24 cellular contexts compared by ENCODE assay signal in the genomic region with DNA sequence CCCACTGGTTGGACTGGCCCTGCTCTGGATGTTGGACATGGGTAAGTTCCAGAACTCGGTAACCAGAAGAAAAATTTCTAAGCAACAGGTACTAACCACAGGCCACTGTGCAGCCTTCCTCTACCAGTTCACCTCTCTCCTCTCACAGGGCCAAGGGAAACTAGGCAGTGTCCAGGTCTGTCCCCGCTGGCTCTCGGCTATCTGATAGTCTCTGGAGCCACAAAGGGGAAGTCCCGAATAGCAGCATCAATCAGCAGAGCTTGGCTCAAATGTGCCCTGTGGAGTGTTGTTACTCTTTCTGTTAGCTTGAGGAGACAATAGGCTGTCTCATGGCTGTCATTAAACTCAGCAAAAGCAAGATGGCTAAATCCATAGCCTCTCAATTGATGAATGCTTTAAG.
A peak's percentile ranks its signal among the peaks of the same experiment; 100 is the strongest.
DNase-seq lines count a peak whose midpoint lies in the region; ATAC-seq, FAIRE-seq and TF ChIP-seq lines count a peak whose summit lies in the region.
"Had no signal": no experiment of that assay in that cellular context is flagged by ENCODE, and none has a peak within 500 bp of the region (broad histone marks: within the 10 kb centered on the region; RNA-seq: fewer than 3 reads in every experiment).

No MANE protein-coding gene starts in this region.

- CTCF ChIA-PET in PC-3 (lab: Charles Lee) (no interaction called here), GM12878 (lab: Yijun Ruan, JAX) (interaction anchor here (1.0 to 1.6 kb wide), 2 partner anchors 12 to 13 kb away, joined by 5 to 7 read pairs; no protein-coding TSS in a partner anchor)

- H3K36me3 ChIP-seq in PC-3 (ENCODE audit: low read depth, low read length) (no peaks in the 10 kb centered on the region), GM12878 (ENCODE audit: control insufficient read depth in 2 of 2, insufficient read depth in 2 of 2, low read length in 1 of 2) (no peaks in the 10 kb centered on the region), mesenchymal stem cell (ENCODE audit: control insufficient read depth in 1 of 2, insufficient read depth in 2 of 2, low read depth in 1 of 2, low read length in 2 of 2) (no peaks in the 10 kb centered on the region), aorta (ENCODE audit: control insufficient read depth in 1 of 2, insufficient read depth in 2 of 2, low read length in 1 of 2) (no peaks in the 10 kb centered on the region), smooth muscle cell (ENCODE audit: low read depth) (no peaks in the 10 kb centered on the region)

- no peak for TF ChIP-seq EP300 in GM12878 (IDR thresholded peaks at IDR 0.05; ENCODE audit: borderline replicate concordance in 1 of 2, control insufficient read depth in 1 of 2, low read depth in 2 of 2, low read length in 2 of 2)

- no peak overlapping the region for H4K91ac ChIP-seq in mesenchymal stem cell (ENCODE audit: low read length)

- no peaks in the 10 kb centered on the region for H3K9me2 ChIP-seq in PC-3 (replicated peaks; ENCODE audit: low read length)
- H3K9me2 ChIP-seq: SK-N-SH had no signal

- no peak for FAIRE-seq in GM12878 (lab: Jason Lieb, UNC)
- FAIRE-seq: GM12892, GM19239, RCC 7860 had no signal

- BruUV-seq in PC-3 (replicated peaks; lab: Mats Ljungman, UMichigan) (no TSS peak), GM12878 (replicated peaks; lab: Mats Ljungman, UMichigan) (no TSS peak)

- no peak for ATAC-seq in PC-3
- ATAC-seq in GM12878 = peak; percentile 34
- ATAC-seq in aorta (ENCODE audit: low FRiP score) = no peak
- ATAC-seq in HG03045 (IDR thresholded peaks at IDR 0.05; ENCODE audit: unreplicated experiment) = no peak
- ATAC-seq: HCT116 had no signal

- no peak for TF ChIP-seq POLR2A in GM12878 (IDR thresholded peaks at IDR 0.05; ENCODE audit: low read depth, low read length)

- H2BK12ac ChIP-seq in mesenchymal stem cell (ENCODE audit: low read length in 2 of 2) = peak overlapping the region in 1 of 2 experiments; percentile 2

- H3K14ac ChIP-seq in mesenchymal stem cell (ENCODE audit: low read length in 2 of 2) = no peak overlapping the region

- H3K27me3 ChIP-seq in PC-3 (ENCODE audit: low read length) (no peaks in the 10 kb centered on the region), GM12878 (replicated peaks in 1 of 2; ENCODE audit: control insufficient read depth in 2 of 2, insufficient read depth in 2 of 2, low read length in 1 of 2) (no peaks in the 10 kb centered on the region; a peak in 1 of 4 replicates), mesenchymal stem cell (ENCODE audit: control insufficient read depth in 1 of 2, insufficient read depth in 1 of 2, low read length in 2 of 2) (peaks cover 0 to 8% of the 10 kb centered on the region in 2 experiments), aorta (ENCODE audit: control insufficient read depth in 1 of 2, insufficient read depth in 2 of 2, low read length in 1 of 2) (no peaks in the 10 kb centered on the region), smooth muscle cell (ENCODE audit: low read depth) (no peaks in the 10 kb centered on the region)

- RAD21 ChIA-PET in GM12878 (lab: Charles Lee; ENCODE audit: unreplicated experiment) = interaction anchor here (0.6 to 1.1 kb wide), 2 partner anchors 149 to 255 kb away, joined by 3 read pairs; no protein-coding TSS in a partner anchor

- no peak overlapping the region for H2BK120ac ChIP-seq in mesenchymal stem cell (ENCODE audit: low read depth, low read length)

- peak overlapping the region in 1 of 2 experiments; percentile 5 for H3K18ac ChIP-seq in mesenchymal stem cell (ENCODE audit: low read depth in 1 of 2, low read length in 2 of 2)

- no peaks in the 10 kb centered on the region for H3K79me1 ChIP-seq in mesenchymal stem cell (replicated peaks; ENCODE audit: low read length, poor library complexity, severe bottlenecking)

- H3K79me2 ChIP-seq in PC-3 (ENCODE audit: low read length) (peaks cover 14% of the 10 kb centered on the region), GM12878 (ENCODE audit: control insufficient read depth, insufficient read depth, low read length) (no peaks in the 10 kb centered on the region), smooth muscle cell (ENCODE audit: low read depth) (no peaks in the 10 kb centered on the region)

- H4K20me1 ChIP-seq in PC-3 (ENCODE audit: low read length) (no peaks in the 10 kb centered on the region), GM12878 (ENCODE audit: control insufficient read depth, insufficient read depth) (no peaks in the 10 kb centered on the region), smooth muscle cell (ENCODE audit: low read depth) (no peaks in the 10 kb centered on the region)

- H3K23ac ChIP-seq in mesenchymal stem cell (ENCODE audit: low read length in 2 of 2) = no peak overlapping the region

- H3K27ac ChIP-seq in PC-3 (ENCODE audit: low read length) = peak overlapping the region; percentile 79; the same call in 1 of the 2 replicates
- no peak overlapping the region for H3K27ac ChIP-seq in GM12878 (ENCODE audit: control insufficient read depth, insufficient read depth)
- H3K27ac ChIP-seq in mesenchymal stem cell (ENCODE audit: low read length, poor library complexity, severe bottlenecking) = no peak overlapping the region
- H3K27ac ChIP-seq in aorta (ENCODE audit: low read depth in 1 of 2, low read length in 2 of 2) = no peak overlapping the region
- no peak overlapping the region for H3K27ac ChIP-seq in smooth muscle cell (ENCODE audit: low read depth)
- H3K27ac ChIP-seq: KMS-11 had no signal

- peak overlapping the region; percentile 4 for H2BK15ac ChIP-seq in mesenchymal stem cell (ENCODE audit: low read depth, poor library complexity, severe bottlenecking)

- H3K9me3 ChIP-seq in PC-3 (ENCODE audit: low read length) = no peaks in the 10 kb centered on the region
- no peaks in the 10 kb centered on the region for H3K9me3 ChIP-seq in GM12878 (replicated peaks; ENCODE audit: control insufficient read depth, insufficient read depth, low read length)
- H3K9me3 ChIP-seq in mesenchymal stem cell (ENCODE audit: control insufficient read depth, low read length) = no peaks in the 10 kb centered on the region
- no peaks in the 10 kb centered on the region for H3K9me3 ChIP-seq in aorta (ENCODE audit: control insufficient read depth, low read length)
- H3K9me3 ChIP-seq in smooth muscle cell (replicated peaks; ENCODE audit: low read depth) = no peaks in the 10 kb centered on the region
- H3K9me3 ChIP-seq: SK-N-SH had no signal

- TF ChIP-seq RAD21 in GM12878 (IDR thresholded peaks at IDR 0.05; ENCODE audit: insufficient read depth, low read depth, low read length) = no peak

- WGBS in GM12878 (ENCODE audit: insufficient coverage, insufficient replicate concordance, low lambda C conversion rate, missing lambda C conversion rate) = 31% methylated on average over 4 of the region's 4 CpGs
- WGBS in mesenchymal stem cell = 96% methylated on average over 4 of the region's 4 CpGs
- 77 to 83% methylated on average over 4 of the region's 4 CpGs for WGBS in aorta, 2 donors
- 92% methylated on average over 4 of the region's 4 CpGs for WGBS in smooth muscle cell (ENCODE audit: low lambda C conversion rate)

- DNase-seq in PC-3 (no peak), GM12878 (ENCODE audit: low read depth, low spot score) (no peak), mesenchymal stem cell (no peak), aorta (peak; percentile 13 to 18), smooth muscle cell (lab: John Stamatoyannopoulos, UW; ENCODE audit: unreplicated experiment) (no peak)
- DNase-seq in activated T-cell treated with anti-CD3 and anti-CD28 coated beads, Interleukin-2, amount 50 U/mL, for 48 hours = no peak
- DNase-seq: C1 segment of cervical spinal cord; CD4-positive, alpha-beta memory T cell; COR-L47; GF-D8; MM.1S; NCI-H1048; NCI-H1417; NCI-H1694; NCI-H2029 treated with DMSO at 0.1 percent for 48 hours; NCI-H446 treated with DMSO at 0.1 percent for 48 hours; NCI-H526; SK-N-SH had no signal

- SMC1A ChIA-PET in GM12878 (lab: Charles Lee; ENCODE audit: uncharacterized antibody, unreplicated experiment) = interaction anchor here (1.1 to 1.9 kb wide), 4 partner anchors 9 to 35 kb away, joined by 3 to 6 read pairs (median 4); no protein-coding TSS in a partner anchor

- no peak overlapping the region for H4K8ac ChIP-seq in mesenchymal stem cell (ENCODE audit: low read length)

- no peak overlapping the region for H2AFZ ChIP-seq in PC-3 (ENCODE audit: low read length)
- H2AFZ ChIP-seq in GM12878 (ENCODE audit: control insufficient read depth, low read depth, low read length) = no peak overlapping the region
- H2AFZ ChIP-seq in mesenchymal stem cell (ENCODE audit: low read depth, low read length) = no peak overlapping the region
- no peak overlapping the region for H2AFZ ChIP-seq in smooth muscle cell (ENCODE audit: low read depth)

- no peak for TF ChIP-seq CTCF in PC-3 (conservative IDR thresholded peaks at IDR 0.05; ENCODE audit: low read depth, low read length)
- no peak for TF ChIP-seq CTCF in GM12878 (IDR thresholded peaks at IDR 0.05 in 2 of 3, conservative IDR thresholded peaks at IDR 0.05 in 1 of 3; ENCODE audit: control insufficient read depth in 2 of 3, extremely low read depth in 1 of 3, insufficient read depth in 1 of 3, low read depth in 3 of 3, low read length in 3 of 3)
- no peak for TF ChIP-seq CTCF in smooth muscle cell (IDR thresholded peaks at IDR 0.05; ENCODE audit: borderline replicate concordance, insufficient read depth, poor library complexity, severe bottlenecking)

- no peak overlapping the region for H2AK5ac ChIP-seq in mesenchymal stem cell (ENCODE audit: low read length, severe bottlenecking)

- no peak overlapping the region for H2BK5ac ChIP-seq in mesenchymal stem cell (ENCODE audit: low read depth, low read length, poor library complexity, severe bottlenecking)

- H3K9ac ChIP-seq in PC-3 (ENCODE audit: low read length) = no peak overlapping the region
- no peak overlapping the region for H3K9ac ChIP-seq in GM12878 (ENCODE audit: control insufficient read depth, insufficient read depth, low read length)
- H3K9ac ChIP-seq in mesenchymal stem cell (ENCODE audit: low read length) = no peak overlapping the region
- H3K9ac ChIP-seq in smooth muscle cell (ENCODE audit: low read depth) = no peak overlapping the region
- H3K9ac ChIP-seq: KMS-11, SK-N-SH had no signal

- POLR2A ChIA-PET in PC-3 (lab: Charles Lee; ENCODE audit: unreplicated experiment) (no interaction called here), GM12878 (lab: Charles Lee) (interaction anchor here (1.0 kb wide), 1 partner anchor 20 kb away, joined by 3 read pairs; no protein-coding TSS in a partner anchor)

- H3K4me3 ChIP-seq in PC-3 (ENCODE audit: low read length) = no peak overlapping the region
- H3K4me3 ChIP-seq in GM12878 = no peak overlapping the region
- no peak overlapping the region for H3K4me3 ChIP-seq in mesenchymal stem cell (ENCODE audit: insufficient read depth in 1 of 2, low read depth in 1 of 2, low read length in 2 of 2)
- no peak overlapping the region for H3K4me3 ChIP-seq in aorta (ENCODE audit: low read length in 2 of 2)
- no peak overlapping the region for H3K4me3 ChIP-seq in smooth muscle cell

- H3F3A ChIP-seq in PC-3 (ENCODE audit: low read length, unreplicated experiment) (no peaks in the 10 kb centered on the region), smooth muscle cell (ENCODE audit: low read depth) (no peaks in the 10 kb centered on the region)

- H3K4ac ChIP-seq in mesenchymal stem cell (ENCODE audit: low read depth in 1 of 2, low read length in 2 of 2) = no peak overlapping the region

- intact Hi-C loops in PC-3 (cut with micrococcal nuclease) (no loop called here), GM12878 (cut with micrococcal nuclease; ENCODE audit: unreplicated experiment) (no loop called here), aorta (cut with DNase I) (no loop called here)

- H3K4me1 ChIP-seq in PC-3 (ENCODE audit: insufficient read depth, low read length) (peaks cover 36% of the 10 kb centered on the region), GM12878 (ENCODE audit: control insufficient read depth, insufficient read depth, low read length) (no peaks in the 10 kb centered on the region), mesenchymal stem cell (ENCODE audit: control insufficient read depth, insufficient read depth, low read depth, low read length) (peaks cover 23% of the 10 kb centered on the region), aorta (ENCODE audit: control insufficient read depth in 1 of 2, insufficient read depth in 2 of 2, low read length in 2 of 2) (no peaks in the 10 kb centered on the region), smooth muscle cell (ENCODE audit: low read depth) (no peaks in the 10 kb centered on the region)

- peak overlapping the region; percentile 45; the same call in 1 of the 2 replicates for H3K4me2 ChIP-seq in PC-3 (ENCODE audit: low read length)
- no peak overlapping the region for H3K4me2 ChIP-seq in GM12878 (ENCODE audit: control insufficient read depth, insufficient read depth)
- H3K4me2 ChIP-seq in mesenchymal stem cell (ENCODE audit: low read length, poor library complexity, severe bottlenecking) = no peak overlapping the region
- H3K4me2 ChIP-seq in smooth muscle cell = no peak overlapping the region
- H3K4me2 ChIP-seq: KMS-11, SK-N-SH had no signal

- in situ Hi-C loops in GM12878 (cut with MboI) = loop anchor here (10.0 kb wide), 1 partner anchor 155 kb away; no protein-coding TSS in a partner anchor

Comparison
In these comparisons a context has a peak if more than half of its experiments do, and no peak if none do; other contexts are left out.
1. DNase-seq: peak in aorta (2 of 2); none in PC-3 (single experiment), GM12878 (single experiment), mesenchymal stem cell (single experiment), smooth muscle cell (single experiment) and activated T-cell treated with anti-CD3 and anti-CD28 coated beads, Interleukin-2, amount 50 U/mL, for 48 hours (0 of 2).